In genomic region chr4:1366371-1367229, GRCh38 we compare ENCODE assay signal across 1 cellular context.
TF ChIP-seq lines count a peak whose summit lies in the region.

No MANE protein-coding gene starts in this region.

TF ChIP-seq in IMR-90, 13 proteins besides CTCF, POLR2A, EP300 and RAD21 (continued from another document):
- TF ChIP-seq FOS (IDR thresholded peaks at IDR 0.05; ENCODE audit: low read depth, low read length) (no peak), SMC3 (IDR thresholded peaks at IDR 0.05; ENCODE audit: low read depth, low read length) (no peak), MAZ (IDR thresholded peaks at IDR 0.05; ENCODE audit: borderline replicate concordance, low read depth, low read length) (no peak), BHLHE40 (IDR thresholded peaks at IDR 0.05; ENCODE audit: low read depth, low read length) (no peak), CEBPB (IDR thresholded peaks at IDR 0.05; ENCODE audit: low read depth, low read length) (no peak), MXI1 (IDR thresholded peaks at IDR 0.05; ENCODE audit: borderline replicate concordance, low read depth, low read length) (no peak)
